ENCODE assay signal across 31 cellular contexts in genomic region chr20:34776177-34776576, GRCh38.
"Had no signal": no experiment of that assay in that cellular context is flagged by ENCODE, and none has a peak within 500 bp of the region (broad histone marks: within the 10 kb centered on the region; RNA-seq: fewer than 3 reads in every experiment).

No MANE protein-coding gene starts in this region.

- H3K27ac Mint-ChIP-seq: activated B cell treated with CpG ODN at 0.5 μM for 24 hours; activated CD4-positive, alpha-beta memory T cell treated with anti-CD3 and anti-CD28 coated beads, Interleukin-2, amount 10 ng/mL, durations not matched to agents 7 days and 5 days; activated naive CD4-positive, alpha-beta T cell treated with anti-CD3 and anti-CD28 coated beads, Interleukin-2, amount 10 ng/mL, durations not matched to agents 7 days and 5 days; activated naive CD8-positive, alpha-beta T cell treated with anti-CD3 and anti-CD28 coated beads, Interleukin-2, amount 10 ng/mL, durations not matched to agents 7 days and 5 days; activated T-cell treated with anti-CD3 and anti-CD28 coated beads, Interleukin-2, amount 50 U/mL, for 24 hours; activated T-cell treated with anti-CD3 and anti-CD28 coated beads, Interleukin-2, amount 50 U/mL, for 72 hours; brain; dendritic cell treated with granulocyte-macrophage colony-stimulating factor and Interleukin-4, amounts not matched to agents 40 ng/mL and 50 ng/mL, for 4 days; endodermal cell; T-helper 17 cell; T-helper 2 cell treated with Interferon-gamma antibody and Interleukin-4, amounts not matched to agents 5 μg/mL and 100 μg/mL, for 36 hours had no signal

- H3K4me3 ChIP-seq: ascending aorta, breast epithelium, coronary artery, dorsolateral prefrontal cortex, heart right ventricle had no signal

- H3K27ac ChIP-seq: ascending aorta, breast epithelium, coronary artery, heart right ventricle, WERI-Rb-1 had no signal

- ATAC-seq: activated CD4-positive, CD25-positive, alpha-beta regulatory T cell treated with anti-CD3 and anti-CD28 coated beads, Interleukin-2, amount 50 U/mL, for 24 hours; activated naive CD4-positive, alpha-beta T cell treated with anti-CD3 and anti-CD28 coated beads, Interleukin-2, amount 50 U/mL, for 72 hours; activated T-cell treated with anti-CD3 and anti-CD28 coated beads, Interleukin-2, amount 50 U/mL, for 72 hours; esophagus mucosa; heart right ventricle; T-helper 17 cell had no signal

- H3K4me3 Mint-ChIP-seq: activated B cell treated with CpG ODN at 0.5 μM for 24 hours; activated CD4-positive, alpha-beta memory T cell treated with anti-CD3 and anti-CD28 coated beads, Interleukin-2, amount 10 ng/mL, durations not matched to agents 7 days and 5 days; activated naive CD4-positive, alpha-beta T cell treated with anti-CD3 and anti-CD28 coated beads, Interleukin-2, amount 10 ng/mL, durations not matched to agents 7 days and 5 days; activated naive CD8-positive, alpha-beta T cell treated with anti-CD3 and anti-CD28 coated beads, Interleukin-2, amount 10 ng/mL, durations not matched to agents 7 days and 5 days; activated T-cell treated with anti-CD3 and anti-CD28 coated beads, Interleukin-2, amount 50 U/mL, for 24 hours; activated T-cell treated with anti-CD3 and anti-CD28 coated beads, Interleukin-2, amount 50 U/mL, for 72 hours; brain; central memory CD8-positive, alpha-beta T cell; dendritic cell treated with granulocyte-macrophage colony-stimulating factor and Interleukin-4, amounts not matched to agents 40 ng/mL and 50 ng/mL, for 4 days; endodermal cell; T-helper 17 cell; T-helper 2 cell treated with Interferon-gamma antibody and Interleukin-4, amounts not matched to agents 5 μg/mL and 100 μg/mL, for 36 hours had no signal

- H3K9me3 Mint-ChIP-seq: activated B cell treated with CpG ODN at 0.5 μM for 24 hours; activated CD4-positive, alpha-beta memory T cell treated with anti-CD3 and anti-CD28 coated beads, Interleukin-2, amount 10 ng/mL, durations not matched to agents 7 days and 5 days; activated naive CD4-positive, alpha-beta T cell treated with anti-CD3 and anti-CD28 coated beads, Interleukin-2, amount 10 ng/mL, durations not matched to agents 7 days and 5 days; activated naive CD4-positive, alpha-beta T cell treated with anti-CD3 and anti-CD28 coated beads, Interleukin-2, amount 50 U/mL, for 72 hours; activated naive CD8-positive, alpha-beta T cell treated with anti-CD3 and anti-CD28 coated beads, Interleukin-2, amount 10 ng/mL, durations not matched to agents 7 days and 5 days; activated T-cell treated with anti-CD3 and anti-CD28 coated beads, Interleukin-2, amount 50 U/mL, for 24 hours; activated T-cell treated with anti-CD3 and anti-CD28 coated beads, Interleukin-2, amount 50 U/mL, for 72 hours; brain; central memory CD8-positive, alpha-beta T cell; dendritic cell treated with granulocyte-macrophage colony-stimulating factor and Interleukin-4, amounts not matched to agents 40 ng/mL and 50 ng/mL, for 4 days; endodermal cell; T-helper 2 cell treated with Interferon-gamma antibody and Interleukin-4, amounts not matched to agents 5 μg/mL and 100 μg/mL, for 36 hours had no signal

- H3K9me3 ChIP-seq: ascending aorta, breast epithelium, heart right ventricle had no signal

- H3K27me3 Mint-ChIP-seq: activated B cell treated with CpG ODN at 0.5 μM for 24 hours; activated CD4-positive, alpha-beta memory T cell treated with anti-CD3 and anti-CD28 coated beads, Interleukin-2, amount 10 ng/mL, durations not matched to agents 7 days and 5 days; activated naive CD4-positive, alpha-beta T cell treated with anti-CD3 and anti-CD28 coated beads, Interleukin-2, amount 10 ng/mL, durations not matched to agents 7 days and 5 days; activated naive CD8-positive, alpha-beta T cell treated with anti-CD3 and anti-CD28 coated beads, Interleukin-2, amount 10 ng/mL, durations not matched to agents 7 days and 5 days; activated T-cell treated with anti-CD3 and anti-CD28 coated beads, Interleukin-2, amount 50 U/mL, for 24 hours; brain; central memory CD8-positive, alpha-beta T cell; dendritic cell treated with granulocyte-macrophage colony-stimulating factor and Interleukin-4, amounts not matched to agents 40 ng/mL and 50 ng/mL, for 4 days; T-helper 17 cell had no signal

- H3K4me1 ChIP-seq: ascending aorta, breast epithelium had no signal

- H3K4me1 Mint-ChIP-seq: activated B cell treated with CpG ODN at 0.5 μM for 24 hours; activated CD4-positive, alpha-beta memory T cell treated with anti-CD3 and anti-CD28 coated beads, Interleukin-2, amount 10 ng/mL, durations not matched to agents 7 days and 5 days; activated naive CD4-positive, alpha-beta T cell treated with anti-CD3 and anti-CD28 coated beads, Interleukin-2, amount 10 ng/mL, durations not matched to agents 7 days and 5 days; brain; central memory CD8-positive, alpha-beta T cell had no signal

- H3K27me3 ChIP-seq: ascending aorta, breast epithelium, dorsolateral prefrontal cortex, heart right ventricle had no signal

- DNase-seq: activated B cell treated with CpG ODN at 0.5 μM for 24 hours; activated CD4-positive, alpha-beta memory T cell treated with anti-CD3 and anti-CD28 coated beads, Interleukin-2, amount 10 ng/mL, durations not matched to agents 7 days and 5 days; activated CD4-positive, alpha-beta T cell treated with anti-CD3 and anti-CD28 coated beads for 48 hours; activated CD4-positive, alpha-beta T cell treated with anti-CD3 and anti-CD28 coated beads, Interleukin-2, amount 50 U/mL, for 4 hours; activated CD8-positive, alpha-beta memory T cell treated with anti-CD3 and anti-CD28 coated beads, Interleukin-2, amount 50 U/mL, for 48 hours; activated gamma-delta T cell; activated naive CD4-positive, alpha-beta T cell; activated naive CD4-positive, alpha-beta T cell treated with anti-CD3 and anti-CD28 coated beads, Interleukin-2, amount 10 ng/mL, durations not matched to agents 7 days and 5 days; activated naive CD8-positive, alpha-beta T cell treated with anti-CD3 and anti-CD28 coated beads, Interleukin-2, amount 10 ng/mL, durations not matched to agents 7 days and 5 days; activated T-cell treated with anti-CD3 and anti-CD28 coated beads for 4 hours; activated T-cell treated with anti-CD3 and anti-CD28 coated beads, Interleukin-2, amount 50 U/mL, for 24 hours; activated T-cell treated with anti-CD3 and anti-CD28 coated beads, Interleukin-2, amount 50 U/mL, for 72 hours; dorsolateral prefrontal cortex; effector memory CD4-positive, alpha-beta T cell; endodermal cell; foreskin fibroblast; heart right ventricle; T-helper 1 cell; T-helper 17 cell; T1000; WERI-Rb-1 had no signal
